Comparison of ENCODE assay signal across 8 cellular contexts in the genomic region with DNA sequence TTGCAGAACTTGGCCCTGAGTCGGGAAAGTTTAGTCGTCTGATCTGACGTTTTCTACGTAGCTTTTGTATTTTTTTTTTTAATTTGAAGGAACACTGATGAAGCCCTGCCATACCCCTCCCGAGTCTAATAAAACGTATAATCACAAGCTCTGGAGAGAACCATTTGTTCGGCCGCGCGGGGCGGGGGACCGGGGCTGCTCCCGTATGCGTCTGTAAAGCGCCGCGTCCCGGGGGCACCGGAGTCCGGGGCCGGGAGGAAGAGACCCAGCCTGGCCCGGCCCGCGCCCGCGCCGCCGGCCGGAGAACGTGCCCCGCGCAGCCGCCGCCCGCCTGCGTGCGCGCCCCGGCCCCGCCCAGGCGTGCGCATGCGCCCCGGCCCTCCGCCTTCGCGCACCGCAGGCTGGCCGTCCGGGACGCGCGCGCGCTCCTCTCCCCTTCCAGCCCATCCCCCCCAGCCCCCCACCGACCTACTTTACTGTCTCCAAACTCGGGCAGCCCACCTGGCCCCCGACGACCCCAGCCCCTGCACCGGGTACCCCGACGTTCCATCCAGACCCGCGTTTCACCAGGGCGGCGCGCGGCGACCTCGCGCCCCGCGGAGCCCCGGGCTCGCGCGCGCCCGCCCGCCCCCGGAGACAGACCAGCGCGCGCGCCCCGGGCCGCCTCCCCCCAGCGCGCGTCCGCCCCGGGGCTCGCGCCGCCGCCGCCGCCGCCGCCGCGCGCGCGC. TPM values are rescaled to one million over a fixed set of nuclear protein-coding genes. Genes with fewer than 3 reads are reported as not detected.
DNase-seq lines count a peak whose midpoint lies in the region; ATAC-seq and TF ChIP-seq lines count a peak whose summit lies in the region.

No MANE protein-coding gene starts in this region.

- peaks cover 46% of the 10 kb centered on the region for H3K79me2 ChIP-seq in Loucy (ENCODE audit: insufficient read depth, low read length)

- TF ChIP-seq CTCF in Loucy (conservative IDR thresholded peaks at IDR 0.05; ENCODE audit: low read length) (no peak), psoas muscle (IDR thresholded peaks at IDR 0.05) (no peak), vagina (IDR thresholded peaks at IDR 0.05) (no peak)

- peak overlapping the region; percentile 96 for H3K9ac ChIP-seq in Loucy (ENCODE audit: low read depth, low read length, poor library complexity, severe bottlenecking)

- peaks cover 19% of the 10 kb centered on the region for H3K36me3 Mint-ChIP-seq in T-cell

- peaks cover 30% of the 10 kb centered on the region for H3K4me1 ChIP-seq in Loucy (ENCODE audit: insufficient read depth, low read length, poor library complexity, severe bottlenecking)
- H3K4me1 ChIP-seq in psoas muscle: peaks cover 25% of the 10 kb centered on the region
- H3K4me1 ChIP-seq in vagina: peaks cover 56% of the 10 kb centered on the region

- H3K4me3 ChIP-seq in Loucy (ENCODE audit: low read length, poor library complexity, severe bottlenecking) (peak overlapping the region; percentile 100), psoas muscle (peak overlapping the region; percentile 91), vagina (peak overlapping the region; percentile 66 to 76)

- peak overlapping the region; percentile 76 for H2AFZ ChIP-seq in Loucy (ENCODE audit: low read length)

- POLR2A ChIA-PET in T-cell (lab: Charles Lee): interaction anchor here (0.6 to 1.0 kb wide), 4 partner anchors 12 to 477 kb away, joined by 3 to 5 read pairs (median 4); no protein-coding TSS in a partner anchor

- 0 to 1% (median 0%) methylated on average over 49 to 105 of the region's 105 CpGs for WGBS in psoas muscle, 3 donors

- peak in 1 of 2 donors; percentile 86 for TF ChIP-seq POLR2A in vagina (IDR thresholded peaks at IDR 0.05)

- H3K9me3 ChIP-seq in Loucy (ENCODE audit: insufficient read depth, low read depth, low read length) (no peaks in the 10 kb centered on the region), psoas muscle (no peaks in the 10 kb centered on the region), vagina (no peaks in the 10 kb centered on the region)

- H3K4me3 Mint-ChIP-seq in T-cell: peak overlapping the region; percentile 87 to 94 (median 90)

- ATAC-seq in GM21825 (IDR thresholded peaks at IDR 0.05; ENCODE audit: unreplicated experiment): peak; percentile 30
- peak; percentile 58 to 68 (median 62) for ATAC-seq in T-cell (replicated peaks in 1 of 4)
- ATAC-seq in left cardiac atrium: peak; percentile 69 to 80
- peak; percentile 71 to 79 (median 74) for ATAC-seq in psoas muscle

- H3K9me3 Mint-ChIP-seq in T-cell: no peaks in the 10 kb centered on the region

- no peaks in the 10 kb centered on the region for H3K9me2 ChIP-seq in Loucy (replicated peaks; ENCODE audit: low read depth, low read length)

- peak; percentile 62 for DNase-seq in DMS79 treated with DMSO at 0.1 percent for 48 hours (lab: John Stamatoyannopoulos, UW)
- DNase-seq in T-cell: peak; percentile 39 to 80 (median 64)
- DNase-seq in amniotic epithelial cell (ENCODE audit: low read depth): peak; percentile 47
- DNase-seq in left cardiac atrium: peak; percentile 86
- DNase-seq in psoas muscle: peak; percentile 83 to 90
- DNase-seq in vagina (ENCODE audit: extremely low spot score in 2 of 2): no peak

- H3K36me3 ChIP-seq in Loucy (ENCODE audit: insufficient read depth, low read length) (peaks cover 20% of the 10 kb centered on the region; the same call in 1 of the 2 replicates), psoas muscle (ENCODE audit: insufficient read depth in 1 of 2, low read depth in 1 of 2) (peaks cover 3 to 29% of the 10 kb centered on the region in 2 donors), vagina (peaks cover 3 to 28% of the 10 kb centered on the region in 2 donors)

- peaks cover 44 to 48% (median 46%) of the 10 kb centered on the region in 3 donors for H3K4me1 Mint-ChIP-seq in T-cell

- peak overlapping the region; percentile 91 for H3K4me2 ChIP-seq in Loucy (ENCODE audit: low read depth, low read length, poor library complexity, severe bottlenecking)

- no peaks in the 10 kb centered on the region for H3K27me3 Mint-ChIP-seq in T-cell

- no peaks in the 10 kb centered on the region for H3F3A ChIP-seq in Loucy (ENCODE audit: low read depth)

- CTCF ChIA-PET in T-cell (lab: Charles Lee): interaction anchor here in 1 of 2 donors (0.6 kb wide), 1 partner anchor 125 kb away, joined by 6 read pairs; a partner anchor contains a TSS

- H3K27ac ChIP-seq in psoas muscle: peak overlapping the region; percentile 94
- H3K27ac ChIP-seq in vagina: peak overlapping the region; percentile 89

- intact Hi-C loops in left cardiac atrium (cut with DNase I): loop anchor here in 1 of 2 donors (5.0 kb wide), 1 partner anchor 126 kb away; a partner anchor contains a TSS
- intact Hi-C loops in psoas muscle (cut with DNase I): loop anchor here (5.0 to 10.0 kb wide), 3 partner anchors 123 to 203 kb away; a partner anchor contains a TSS
- intact Hi-C loops in vagina (cut with DNase I): loop anchor here (5.0 kb wide), 1 partner anchor 126 kb away; a partner anchor contains a TSS

- peaks cover 28% of the 10 kb centered on the region for H4K20me1 ChIP-seq in Loucy (ENCODE audit: insufficient read depth, low read length, poor library complexity, severe bottlenecking)

- peak overlapping the region; percentile 95 to 99 for H3K27ac Mint-ChIP-seq in T-cell

- H3K27me3 ChIP-seq in Loucy (ENCODE audit: insufficient read depth, low read length, poor library complexity, severe bottlenecking) (no peaks in the 10 kb centered on the region), psoas muscle (ENCODE audit: insufficient read depth in 3 of 3, low read length in 2 of 3) (no peaks in the 10 kb centered on the region), vagina (no peaks in the 10 kb centered on the region)

RNA-seq across cellular contexts. Expression of a gene that starts 0.8 kb away (rescaled TPM):
- total RNA-seq in T-cell: 100 to 1,000 TPM; 207 to 255 (median 249) TPM
- total RNA-seq in left cardiac atrium: 100 to 1,000 TPM; 130 to 147 TPM
- total RNA-seq in psoas muscle: 100 to 1,000 TPM; 141 to 196 (median 188) TPM
- polyA plus RNA-seq in psoas muscle: 100 to 1,000 TPM in 2 of 3 donors, 10 to 100 TPM in 1; 94.4 to 179 (median 142) TPM
- 95.5 TPM for total RNA-seq in vagina

RNA-seq across cellular contexts. Expression of a gene that starts 14.3 kb away (rescaled TPM):
- total RNA-seq in T-cell: 1 to 10 TPM in 4 of 5 donors, under 1 TPM in 1; 0.65 to 1.9 (median 1.1) TPM
- 1 to 10 TPM in 1 of 2 donors, under 1 TPM in 1; 0.41 to 7.6 TPM for total RNA-seq in left cardiac atrium
- under 1 TPM in 2 of 4 donors, not detected in 2; 0.22 to 0.42 TPM for total RNA-seq in psoas muscle
- polyA plus RNA-seq in psoas muscle: not detected
- not detected for total RNA-seq in vagina

RNA-seq across cellular contexts. Expression of a gene that starts 19.2 kb away (rescaled TPM):
- total RNA-seq in T-cell (10 to 100 TPM; 36.8 to 64.9 (median 57.4) TPM), left cardiac atrium (1 to 10 TPM; 7.5 to 7.6 TPM), psoas muscle (1 to 10 TPM; 1.8 to 5.2 (median 2.7) TPM), vagina (32.9 TPM)
- 1 to 10 TPM; 1.7 to 4.4 (median 2.4) TPM for polyA plus RNA-seq in psoas muscle

RNA-seq across cellular contexts. Expression of a gene that starts 24.0 kb away (rescaled TPM):
- total RNA-seq in T-cell (under 1 TPM in 2 of 5 donors, not detected in 3; 0.16 to 0.19 TPM), left cardiac atrium (not detected), psoas muscle (under 1 TPM in 1 of 4 donors, not detected in 3; 0.11 TPM), vagina (not detected)
- polyA plus RNA-seq in psoas muscle: under 1 TPM in 2 of 3 donors, not detected in 1; 0.05 to 0.30 TPM

RNA-seq across cellular contexts. Expression of a gene that starts 39.4 kb away (rescaled TPM):
- total RNA-seq in T-cell (not detected), left cardiac atrium (not detected), psoas muscle (not detected), vagina (not detected)
- under 1 TPM in 1 of 3 donors, not detected in 2; 0.03 TPM for polyA plus RNA-seq in psoas muscle

Comparison
In these comparisons a context has a peak if more than half of its experiments do, and no peak if none do; other contexts are left out.
1. DNase-seq: peak in DMS79 treated with DMSO at 0.1 percent for 48 hours (single experiment), T-cell (34 of 34), amniotic epithelial cell (single experiment), left cardiac atrium (single experiment) and psoas muscle (2 of 2); none in vagina (0 of 2).
2. Peak in every context shown above with its lines, with median percentiles within 50 percentile points of each other: ATAC-seq and H3K4me3 ChIP-seq.